1 cellular context compared by ENCODE assay signal in genomic region chr12:58916891-58917570, GRCh38.
TF ChIP-seq lines count a peak whose summit lies in the region.

No MANE protein-coding gene starts in this region.

TF ChIP-seq in A549, 52 proteins besides CTCF, POLR2A, EP300 and RAD21 (continued from another document):
- TF ChIP-seq HMGXB4 (CRISPR knock-in tag; IDR thresholded peaks at IDR 0.05; ENCODE audit: borderline replicate concordance) (no peak), ESRRA (IDR thresholded peaks at IDR 0.05; ENCODE audit: borderline replicate concordance, low read length) (no peak), JUN (IDR thresholded peaks at IDR 0.05) (no peak), SMC3 (IDR thresholded peaks at IDR 0.05) (no peak), MAFK (IDR thresholded peaks at IDR 0.05; ENCODE audit: partially characterized antibody) (no peak), NPAS2 (CRISPR knock-in tag; IDR thresholded peaks at IDR 0.05; ENCODE audit: borderline replicate concordance) (no peak), RCOR1 (IDR thresholded peaks at IDR 0.05; ENCODE audit: low read depth, low read length) (no peak), FOSB (CRISPR knock-in tag; IDR thresholded peaks at IDR 0.05) (no peak), E2F6 (IDR thresholded peaks at IDR 0.05; ENCODE audit: borderline replicate concordance, low read depth) (no peak), KDM5A (IDR thresholded peaks at IDR 0.05) (no peak), CHD2 (IDR thresholded peaks at IDR 0.05; ENCODE audit: low read length, partially characterized antibody) (no peak)
- TF ChIP-seq, protein P1, sequence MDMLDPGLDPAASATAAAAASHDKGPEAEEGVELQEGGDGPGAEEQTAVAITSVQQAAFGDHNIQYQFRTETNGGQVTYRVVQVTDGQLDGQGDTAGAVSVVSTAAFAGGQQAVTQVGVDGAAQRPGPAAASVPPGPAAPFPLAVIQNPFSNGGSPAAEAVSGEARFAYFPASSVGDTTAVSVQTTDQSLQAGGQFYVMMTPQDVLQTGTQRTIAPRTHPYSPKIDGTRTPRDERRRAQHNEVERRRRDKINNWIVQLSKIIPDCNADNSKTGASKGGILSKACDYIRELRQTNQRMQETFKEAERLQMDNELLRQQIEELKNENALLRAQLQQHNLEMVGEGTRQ (IDR thresholded peaks at IDR 0.05), result no peak
